ENCODE assay signal across 22 cellular contexts in genomic region chr14:86943391-86944365, GRCh38.
"Had no signal": no experiment of that assay in that cellular context is flagged by ENCODE, and none has a peak within 500 bp of the region (broad histone marks: within the 10 kb centered on the region; RNA-seq: fewer than 3 reads in every experiment).

No MANE protein-coding gene starts in this region.

- H3K9me3 ChIP-seq: Peyer's patch, SJCRH30 had no signal

- H2AFZ ChIP-seq: PC-9 had no signal

- H3K9ac ChIP-seq: KMS-11 had no signal

- H3K4me1 ChIP-seq: Peyer's patch, SJCRH30 had no signal

- H3K27me3 ChIP-seq: Peyer's patch, SJCRH30 had no signal

- H3K36me3 ChIP-seq: Peyer's patch, SJCRH30 had no signal

- DNase-seq: Kasumi-1; MV-4-11; NCI-H1048; NCI-H1105 treated with DMSO at 0.1 percent for 48 hours; NCI-H1417 treated with DMSO at 0.1 percent for 48 hours; NCI-H146; NCI-H1694 treated with DMSO at 0.1 percent for 48 hours; NCI-H1930; NCI-H2081; NCI-H2107; NCI-H2227 treated with DMSO at 0.1 percent for 48 hours; NCI-H524 treated with DMSO at 0.1 percent for 48 hours; NCI-H774; NK-92 treated with Interleukin-12 subunit alpha and Interleukin-12 subunit beta, amount 100 ng/mL, for 24 hours; PC-9; Peyer's patch; SHP77 treated with DMSO at 0.1 percent for 48 hours; SJCRH30; T-helper 1 cell had no signal

- H3K4me2 ChIP-seq: KMS-11, PC-9 had no signal

- ATAC-seq: K562, Right ventricle myocardium inferior had no signal

- H3K27ac ChIP-seq: KMS-11, PC-9, Peyer's patch, SJCRH30 had no signal

- H3K4me3 ChIP-seq: K562, PC-9, Peyer's patch, SJCRH30 had no signal
